18 cellular contexts compared by ENCODE assay signal in genomic region chr6:31709157-31709556, GRCh38. TPM values are rescaled to one million over a fixed set of nuclear protein-coding genes. Genes with fewer than 3 reads are reported as not detected.
"Had no signal": no experiment of that assay in that cellular context is flagged by ENCODE, and none has a peak within 500 bp of the region (broad histone marks: within the 10 kb centered on the region; RNA-seq: fewer than 3 reads in every experiment).

No MANE protein-coding gene starts in this region.

RNA-seq across cellular contexts. Expression of gene LY6G6F, which starts 2.5 kb away (rescaled TPM):
- total RNA-seq: colonic mucosa, dermis microvascular lymphatic vessel endothelial cell, endodermal cell, esophagus mucosa, esophagus squamous epithelium, gastrocnemius medialis, glomerular endothelial cell, heart right ventricle, kidney epithelial cell, left cardiac atrium, left ventricle myocardium superior, lower leg skin, mammary epithelial cell, mucosa of gallbladder had no signal
- polyA plus RNA-seq: heart right ventricle, keratinocyte, mammary epithelial cell had no signal

RNA-seq across cellular contexts. Expression of gene LY6G6D, which starts 6.0 kb away (rescaled TPM):
- total RNA-seq: colonic mucosa, dermis microvascular lymphatic vessel endothelial cell, endodermal cell, esophagus mucosa, esophagus squamous epithelium, gastrocnemius medialis, glomerular endothelial cell, heart right ventricle, kidney epithelial cell, left cardiac atrium, left lung, left ventricle myocardium superior, lung, mammary epithelial cell, mucosa of gallbladder had no signal
- polyA plus RNA-seq: heart right ventricle, lung, mammary epithelial cell had no signal

RNA-seq across cellular contexts. Expression of gene LY6G6C, which starts 12.4 kb away (rescaled TPM):
- total RNA-seq: dermis microvascular lymphatic vessel endothelial cell, gastrocnemius medialis, glomerular endothelial cell, heart right ventricle, kidney epithelial cell, left cardiac atrium, left lung, left ventricle myocardium superior, lung, mononuclear cell, mucosa of gallbladder had no signal
- polyA plus RNA-seq: heart right ventricle had no signal

RNA-seq across cellular contexts. Expression of gene MPIG6B, which starts 14.0 kb away (rescaled TPM):
- total RNA-seq: dermis microvascular lymphatic vessel endothelial cell, endodermal cell, gastrocnemius medialis, glomerular endothelial cell, mammary epithelial cell had no signal
